7 cellular contexts compared by ENCODE assay signal in genomic region chr21:42010507-42011493, GRCh38. TPM values are rescaled to one million over a fixed set of nuclear protein-coding genes. Genes with fewer than 3 reads are reported as not detected.
DNase-seq lines count a peak whose midpoint lies in the region; ATAC-seq and TF ChIP-seq lines count a peak whose summit lies in the region.

No MANE protein-coding gene starts in this region.

- no peak for TF ChIP-seq CTCF in GM12865 (IDR thresholded peaks at IDR 0.05; ENCODE audit: insufficient read depth, low read depth, low read length, missing control alignments)

- peaks cover 26 to 55% of the 10 kb centered on the region in 2 donors for H3K36me3 Mint-ChIP-seq in stimulated activated naive B cell treated with anti-CD40 and anti-IgM and Interleukin-4, amounts not matched to agents 10 μg/mL and 1 μg/mL and 100 μg/mL, for 72 hours

- H3K4me1 Mint-ChIP-seq in stimulated activated naive B cell treated with anti-CD40 and anti-IgM and Interleukin-4, amounts not matched to agents 10 μg/mL and 1 μg/mL and 100 μg/mL, for 72 hours: peaks cover 31 to 37% of the 10 kb centered on the region in 2 donors

- H3K27me3 ChIP-seq in HUES48 (ENCODE audit: control insufficient read depth, insufficient read depth, low read length): peaks cover 25% of the 10 kb centered on the region

- peaks cover 6% of the 10 kb centered on the region; the same call in 1 of the 2 replicates for H3K36me3 ChIP-seq in HUES48 (ENCODE audit: control insufficient read depth, insufficient read depth, low read length)

- DNase-seq in GM12865 (ENCODE audit: low read depth) (peak; percentile 57), cerebellum (ENCODE audit: low spot score) (peak; percentile 35), left lobe of liver (ENCODE audit: low spot score) (no peak)
- DNase-seq in stimulated activated naive B cell treated with anti-CD40 and anti-IgM and Interleukin-4, amounts not matched to agents 10 μg/mL and 1 μg/mL and 100 μg/mL, for 72 hours: no peak

- H3K27ac Mint-ChIP-seq in stimulated activated naive B cell treated with anti-CD40 and anti-IgM and Interleukin-4, amounts not matched to agents 10 μg/mL and 1 μg/mL and 100 μg/mL, for 72 hours: peak overlapping the region; percentile 100

- peak overlapping the region; percentile 87 to 92 for H3K4me3 Mint-ChIP-seq in stimulated activated naive B cell treated with anti-CD40 and anti-IgM and Interleukin-4, amounts not matched to agents 10 μg/mL and 1 μg/mL and 100 μg/mL, for 72 hours

- H3K27ac ChIP-seq in HUES48 (ENCODE audit: low read depth, low read length): peak overlapping the region; percentile 84

- H3K9me3 ChIP-seq in HUES48 (ENCODE audit: control insufficient read depth, insufficient read depth, low read length): no peaks in the 10 kb centered on the region

- ATAC-seq in GM21447 (IDR thresholded peaks at IDR 0.05; ENCODE audit: unreplicated experiment): peak; percentile 22
- ATAC-seq in SK-N-SH treated with all-trans-retinoic acid at 6 μM for 48 hours: peak; percentile 28
- peak; percentile 63 for ATAC-seq in left lobe of liver
- peak; percentile 5 to 12 for ATAC-seq in stimulated activated naive B cell treated with anti-CD40 and anti-IgM and Interleukin-4, amounts not matched to agents 10 μg/mL and 1 μg/mL and 100 μg/mL, for 72 hours (replicated peaks)

- H3K4me3 ChIP-seq in GM12865 (ENCODE audit: low read depth, low read length): peak overlapping the region; percentile 73
- peak overlapping the region; percentile 98 for H3K4me3 ChIP-seq in HUES48 (ENCODE audit: low read depth, low read length)

- H3K9ac ChIP-seq in HUES48 (ENCODE audit: low read depth, low read length): peak overlapping the region; percentile 62; the same call in 1 of the 2 replicates

- peaks cover 6% of the 10 kb centered on the region for H3K4me1 ChIP-seq in HUES48 (ENCODE audit: control insufficient read depth, insufficient read depth, low read length)

- H3K9me3 Mint-ChIP-seq in stimulated activated naive B cell treated with anti-CD40 and anti-IgM and Interleukin-4, amounts not matched to agents 10 μg/mL and 1 μg/mL and 100 μg/mL, for 72 hours: peaks cover 4 to 7% of the 10 kb centered on the region in 2 donors

- no peaks in the 10 kb centered on the region for H3K27me3 Mint-ChIP-seq in stimulated activated naive B cell treated with anti-CD40 and anti-IgM and Interleukin-4, amounts not matched to agents 10 μg/mL and 1 μg/mL and 100 μg/mL, for 72 hours

TF ChIP-seq in SK-N-SH treated with all-trans-retinoic acid at 6 μM for 48 hours, 23 proteins besides CTCF, POLR2A, EP300 and RAD21:
- TF ChIP-seq POU6F1 (CRISPR knock-in tag; IDR thresholded peaks at IDR 0.05; ENCODE audit: borderline replicate concordance, low read depth) (no peak), OSR1 (CRISPR knock-in tag; IDR thresholded peaks at IDR 0.05) (no peak), ZNF70 (CRISPR knock-in tag; IDR thresholded peaks at IDR 0.05) (no peak), TOX (CRISPR knock-in tag; IDR thresholded peaks at IDR 0.05; ENCODE audit: borderline replicate concordance) (no peak), ZC3H10 (CRISPR knock-in tag; IDR thresholded peaks at IDR 0.05) (no peak)

RNA-seq across cellular contexts. Expression of gene ZBTB21, which starts 0.6 kb away (rescaled TPM):
- total RNA-seq in cerebellum: 13.3 TPM
- total RNA-seq in left lobe of liver: 4.2 TPM

RNA-seq across cellular contexts. Expression of gene C2CD2, which starts 57.0 kb away (rescaled TPM):
- total RNA-seq in cerebellum: 16.4 TPM
- total RNA-seq in left lobe of liver: 10.5 TPM

Comparison
In these comparisons a context has a peak if more than half of its experiments do, and no peak if none do; other contexts are left out.
1. DNase-seq: peak in GM12865 (single experiment) and cerebellum (single experiment); none in left lobe of liver (single experiment) and stimulated activated naive B cell treated with anti-CD40 and anti-IgM and Interleukin-4, amounts not matched to agents 10 μg/mL and 1 μg/mL and 100 μg/mL, for 72 hours (single experiment).
2. ATAC-seq: peak in every context shown above with its lines; median percentile 63 in left lobe of liver; 28 in SK-N-SH treated with all-trans-retinoic acid at 6 μM for 48 hours; 22 in GM21447; 8 in stimulated activated naive B cell treated with anti-CD40 and anti-IgM and Interleukin-4, amounts not matched to agents 10 μg/mL and 1 μg/mL and 100 μg/mL, for 72 hours.